22 cellular contexts compared by ENCODE assay signal in the genomic region with DNA sequence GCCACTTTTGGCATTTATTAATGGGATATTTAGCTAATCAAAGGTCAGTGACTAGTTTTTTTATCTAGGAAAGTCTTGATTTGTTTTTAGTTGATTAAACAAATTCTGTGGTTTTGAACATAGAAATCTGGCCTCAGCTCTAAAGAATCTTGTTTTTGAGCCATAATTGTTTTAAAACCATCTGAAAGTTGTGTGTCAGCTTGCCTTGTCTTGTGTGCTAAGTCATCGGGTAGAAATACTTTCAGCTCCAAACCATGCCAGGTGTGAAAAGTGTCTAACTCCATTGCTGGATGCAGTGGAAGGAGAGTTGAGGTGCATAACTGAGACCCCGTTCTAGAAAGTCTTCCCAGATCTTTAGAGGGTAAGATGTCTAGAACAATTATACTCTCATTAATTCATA. TPM values are rescaled to one million over a fixed set of nuclear protein-coding genes. Genes with fewer than 3 reads are reported as not detected.
DNase-seq lines count a peak whose midpoint lies in the region; ATAC-seq, FAIRE-seq and TF ChIP-seq lines count a peak whose summit lies in the region.
"Had no signal": no experiment of that assay in that cellular context is flagged by ENCODE, and none has a peak within 500 bp of the region (broad histone marks: within the 10 kb centered on the region; RNA-seq: fewer than 3 reads in every experiment).

No MANE protein-coding gene starts in this region.

- no peak overlapping the region for H3K4me3 Mint-ChIP-seq in astrocyte (ENCODE audit: unreplicated experiment)
- H3K4me3 Mint-ChIP-seq: activated naive CD4-positive, alpha-beta T cell treated with anti-CD3 and anti-CD28 coated beads, Interleukin-2, amount 50 U/mL, for 24 hours; endodermal cell; H9; naive B cell had no signal

- no peak overlapping the region for H2AFZ ChIP-seq in astrocyte (ENCODE audit: low read depth, low read length)

- ATAC-seq in thoracic aorta (ENCODE audit: insufficient number of reproducible peaks, low FRiP score, low read depth): no peak
- ATAC-seq: pancreas, right lobe of liver had no signal

- peaks cover 18% of the 10 kb centered on the region for H3K4me1 Mint-ChIP-seq in astrocyte (ENCODE audit: low read depth, unreplicated experiment)
- H3K4me1 Mint-ChIP-seq: activated naive CD4-positive, alpha-beta T cell treated with anti-CD3 and anti-CD28 coated beads, Interleukin-2, amount 50 U/mL, for 24 hours; endodermal cell; H9 had no signal

- H3K79me2 ChIP-seq in astrocyte (ENCODE audit: insufficient read depth, low read length): peaks cover 51% of the 10 kb centered on the region

- H3K4me1 ChIP-seq in astrocyte (ENCODE audit: insufficient read depth, low read length): peaks cover 8% of the 10 kb centered on the region
- H3K4me1 ChIP-seq in muscle layer of duodenum (ENCODE audit: control insufficient read depth in 1 of 2, insufficient read depth in 2 of 2, low read length in 2 of 2): peaks cover 10% of the 10 kb centered on the region in 2 donors
- H3K4me1 ChIP-seq in thoracic aorta (ENCODE audit: control insufficient read depth in 1 of 2, low read depth in 2 of 2): peaks cover 47 to 57% of the 10 kb centered on the region in 2 donors

- H3K4me2 ChIP-seq in astrocyte (ENCODE audit: low read length): peak overlapping the region; percentile 40

- peaks cover 68% of the 10 kb centered on the region for H4K20me1 ChIP-seq in astrocyte (ENCODE audit: insufficient read depth, low read length)

- no peak overlapping the region for H3K9ac ChIP-seq in astrocyte (ENCODE audit: low read length)

- no peaks in the 10 kb centered on the region for H3K36me3 ChIP-seq in astrocyte (ENCODE audit: insufficient read depth, low read length)
- peaks cover 5 to 20% of the 10 kb centered on the region in 2 donors for H3K36me3 ChIP-seq in muscle layer of duodenum (ENCODE audit: control insufficient read depth in 1 of 2, insufficient read depth in 2 of 2, low read length in 2 of 2)
- no peaks in the 10 kb centered on the region for H3K36me3 ChIP-seq in thoracic aorta
- H3K36me3 ChIP-seq: pancreas had no signal

- DNase-seq in HFF-Myc (ENCODE audit: extremely low read depth, low read depth) (no peak), astrocyte (ENCODE audit: low read depth) (peak; percentile 22), thoracic aorta (ENCODE audit: low spot score) (no peak), NCI-H526 (lab: John Stamatoyannopoulos, UW) (no peak), NCI-H2081 (lab: John Stamatoyannopoulos, UW) (no peak), midbrain (lab: John Stamatoyannopoulos, UW) (no peak), NCI-H1417 (lab: John Stamatoyannopoulos, UW) (no peak)
- DNase-seq: AML-193; endodermal cell; H9; heart left ventricle; naive B cell; NCI-H1105; NCI-H2107; NCI-H510A treated with DMSO at 0.1 percent for 48 hours; pancreas; right lobe of liver; stimulated activated CD4-positive, alpha-beta T cell treated with anti-CD3 and anti-CD28 coated beads, Interleukin-1b, Interleukin-23, amount 100 ng/mL, for 48 hours; stimulated activated naive CD4-positive, alpha-beta T cell; transverse colon had no signal

- H3K27ac ChIP-seq in astrocyte (ENCODE audit: low read depth, low read length) (no peak overlapping the region), muscle layer of duodenum (ENCODE audit: low read length) (peak overlapping the region; percentile 45), thoracic aorta (peak overlapping the region; percentile 80 to 90)
- H3K27ac ChIP-seq: right lobe of liver had no signal

- H3K4me3 ChIP-seq in HFF-Myc (replicated peaks; ENCODE audit: low read depth, low read length) (peak overlapping the region; percentile 14; the same call in 1 of the 2 replicates), astrocyte (ENCODE audit: insufficient read depth, low read depth, low read length) (no peak overlapping the region), muscle layer of duodenum (ENCODE audit: low read depth in 1 of 2, low read length in 2 of 2) (no peak overlapping the region), thoracic aorta (peak overlapping the region; percentile 29)
- H3K4me3 ChIP-seq: pancreas, right lobe of liver, transverse colon had no signal

- H3K36me3 Mint-ChIP-seq in astrocyte (ENCODE audit: low read depth, unreplicated experiment): peaks cover 17% of the 10 kb centered on the region

- TF ChIP-seq CTCF in HFF-Myc (IDR thresholded peaks at IDR 0.05; ENCODE audit: low read depth, low read length, missing control alignments): no peak
- TF ChIP-seq CTCF in astrocyte (IDR thresholded peaks at IDR 0.05; ENCODE audit: insufficient read depth, low read depth, low read length): no peak
- TF ChIP-seq CTCF in thoracic aorta (IDR thresholded peaks at IDR 0.05): no peak

- H3K27ac Mint-ChIP-seq in astrocyte (ENCODE audit: unreplicated experiment): no peak overlapping the region
- H3K27ac Mint-ChIP-seq: activated naive CD4-positive, alpha-beta T cell treated with anti-CD3 and anti-CD28 coated beads, Interleukin-2, amount 50 U/mL, for 24 hours; endodermal cell; H9 had no signal

- H3K27me3 ChIP-seq in astrocyte (ENCODE audit: insufficient read depth, low read length) (no peaks in the 10 kb centered on the region), muscle layer of duodenum (ENCODE audit: low read depth, low read length) (no peaks in the 10 kb centered on the region), thoracic aorta (replicated peaks; ENCODE audit: insufficient read depth) (no peaks in the 10 kb centered on the region)
- H3K27me3 ChIP-seq: heart left ventricle, pancreas, right lobe of liver, transverse colon had no signal

- H3K27me3 Mint-ChIP-seq in astrocyte (ENCODE audit: low read depth, unreplicated experiment): no peaks in the 10 kb centered on the region
- H3K27me3 Mint-ChIP-seq: activated naive CD4-positive, alpha-beta T cell treated with anti-CD3 and anti-CD28 coated beads, Interleukin-2, amount 50 U/mL, for 24 hours; naive B cell had no signal

- H3K9me3 ChIP-seq in astrocyte (ENCODE audit: insufficient read depth, low read depth, low read length): no peaks in the 10 kb centered on the region
- H3K9me3 ChIP-seq in muscle layer of duodenum (ENCODE audit: control insufficient read depth in 1 of 2, low read length in 2 of 2): no peaks in the 10 kb centered on the region
- H3K9me3 ChIP-seq in thoracic aorta: no peaks in the 10 kb centered on the region
- H3K9me3 ChIP-seq: heart left ventricle, pancreas, right lobe of liver, transverse colon had no signal

- no peak for FAIRE-seq in astrocyte (lab: Jason Lieb, UNC)
- FAIRE-seq: pancreas had no signal

- no peaks in the 10 kb centered on the region for H3K9me3 Mint-ChIP-seq in astrocyte (ENCODE audit: unreplicated experiment)
- H3K9me3 Mint-ChIP-seq: activated naive CD4-positive, alpha-beta T cell treated with anti-CD3 and anti-CD28 coated beads, Interleukin-2, amount 50 U/mL, for 24 hours; endodermal cell; H9; naive B cell had no signal

RNA-seq across cellular contexts. Expression of a gene that starts 22.7 kb away (rescaled TPM):
- total RNA-seq in astrocyte: 60.8 and 65.0 TPM in 2 replicates
- total RNA-seq in thoracic aorta: 10 to 100 TPM; 48.1 to 67.4 TPM

Comparison
In these comparisons a context has a peak if more than half of its experiments do, and no peak if none do; other contexts are left out.
1. H3K4me3 ChIP-seq: peak in HFF-Myc (single experiment) and thoracic aorta (single experiment); none in astrocyte (single experiment) and muscle layer of duodenum (0 of 2).